Comparison of ENCODE assay signal across 29 cellular contexts in genomic region chr6:166397849-166398248, GRCh38.
"Had no signal": no experiment of that assay in that cellular context is flagged by ENCODE, and none has a peak within 500 bp of the region (broad histone marks: within the 10 kb centered on the region; RNA-seq: fewer than 3 reads in every experiment).

No MANE protein-coding gene starts in this region.

- H3K27ac ChIP-seq: brain microvascular endothelial cell, coronary artery, dorsolateral prefrontal cortex, epithelial cell of prostate, esophagus squamous epithelium, gastroesophageal sphincter, heart right ventricle, VCaP had no signal

- FAIRE-seq: astrocyte, bronchial epithelial cell had no signal

- H3K9me3 ChIP-seq: esophagus squamous epithelium, gastroesophageal sphincter had no signal

- DNase-seq: activated CD4-positive, alpha-beta memory T cell treated with anti-CD3 and anti-CD28 coated beads for 36 hours; activated CD4-positive, alpha-beta T cell treated with anti-CD3 and anti-CD28 coated beads for 1 hour; activated CD4-positive, alpha-beta T cell treated with anti-CD3 and anti-CD28 coated beads, Interleukin-2, amount 10 ng/mL, durations not matched to agents 24 days and 14 days; activated CD8-positive, alpha-beta memory T cell treated with anti-CD3 and anti-CD28 coated beads, Interleukin-2, amount 50 U/mL, for 4 hours; activated CD8-positive, alpha-beta T cell treated with anti-CD3 and anti-CD28 coated beads, Interleukin-2, amount 10 ng/mL, durations not matched to agents 7 days and 5 days; activated gamma-delta T cell; activated naive CD4-positive, alpha-beta T cell; activated naive CD4-positive, alpha-beta T cell treated with anti-CD3 and anti-CD28 coated beads, Interleukin-2, amount 10 ng/mL, durations not matched to agents 7 days and 5 days; activated naive CD8-positive, alpha-beta T cell treated with anti-CD3 and anti-CD28 coated beads, Interleukin-2, amount 10 ng/mL, durations not matched to agents 7 days and 5 days; activated T-cell treated with anti-CD3 and anti-CD28 coated beads, Interleukin-2, amount 50 U/mL, for 1 hour; activated T-cell treated with anti-CD3 and anti-CD28 coated beads, Interleukin-2, amount 50 U/mL, for 48 hours; anterior cingulate cortex; brain microvascular endothelial cell; dorsolateral prefrontal cortex; effector CD4-positive, alpha-beta T cell; effector memory CD8-positive, alpha-beta T cell; esophagus squamous epithelium; foreskin melanocyte; heart right ventricle; T-helper 2 cell had no signal

- ATAC-seq: activated CD8-positive, alpha-beta memory T cell treated with anti-CD3 and anti-CD28 coated beads, Interleukin-2, amount 10 ng/mL, durations not matched to agents 7 days and 5 days; activated CD8-positive, alpha-beta T cell treated with anti-CD3 and anti-CD28 coated beads, Interleukin-2, amount 10 ng/mL, durations not matched to agents 7 days and 5 days; activated naive CD4-positive, alpha-beta T cell treated with anti-CD3 and anti-CD28 coated beads, Interleukin-2, amount 50 U/mL, for 72 hours; effector memory CD8-positive, alpha-beta T cell; gastroesophageal sphincter; heart right ventricle; WTC11 had no signal

- H3K36me3 ChIP-seq: brain microvascular endothelial cell, esophagus squamous epithelium, gastroesophageal sphincter, heart right ventricle had no signal

- H3K4me3 ChIP-seq: coronary artery, dorsolateral prefrontal cortex, esophagus squamous epithelium, gastroesophageal sphincter, heart right ventricle had no signal

- H3K27me3 ChIP-seq: brain microvascular endothelial cell, dorsolateral prefrontal cortex had no signal
